Comparison of ENCODE assay signal across 1 cellular context in the genomic region with DNA sequence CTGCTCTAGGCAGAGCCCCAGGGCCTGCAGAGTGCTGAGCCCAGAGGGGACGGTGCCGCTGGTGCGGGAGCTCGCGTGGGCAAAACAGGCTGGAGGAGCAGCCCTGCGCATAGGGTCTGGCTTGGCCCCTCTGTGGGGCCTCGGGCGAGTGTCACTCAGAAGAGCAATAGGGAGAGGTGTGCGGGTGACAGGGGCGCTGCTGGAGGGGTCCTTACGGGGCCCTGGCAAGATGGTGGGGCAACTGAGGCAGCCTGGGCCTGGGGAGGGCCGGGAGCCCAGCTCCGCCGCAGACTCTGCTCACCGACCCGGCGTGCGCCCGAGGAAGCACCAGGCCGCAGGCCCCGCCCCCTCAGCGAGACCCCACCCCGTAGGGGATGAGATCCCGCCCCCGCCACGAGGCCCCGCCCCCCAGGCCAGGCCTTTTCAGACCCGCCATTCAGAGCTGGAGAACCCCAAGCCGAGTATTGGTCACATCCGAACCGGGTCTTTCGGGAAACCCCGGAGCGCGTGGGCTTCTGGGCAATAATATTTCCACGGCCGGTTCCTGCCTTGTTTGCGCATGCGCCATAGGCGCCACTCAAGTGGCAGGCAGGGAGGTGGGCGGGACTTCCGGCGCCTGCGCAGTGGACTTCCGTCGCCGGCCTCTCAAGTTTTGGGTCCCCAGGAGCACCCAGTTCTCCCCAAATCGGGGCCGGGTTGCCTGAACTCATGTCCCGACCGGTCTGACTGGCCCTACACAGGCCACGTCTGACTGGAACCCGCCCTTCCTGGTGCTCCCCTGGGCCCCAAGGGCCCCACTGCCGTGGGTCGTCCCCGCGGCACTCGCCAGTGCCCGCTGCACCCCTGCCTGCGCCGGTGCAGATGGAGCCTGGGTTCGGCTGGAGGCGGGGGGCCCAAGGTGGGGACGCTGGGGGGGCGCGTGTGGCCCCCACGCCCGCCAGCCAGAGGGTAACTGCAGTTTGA.
TF ChIP-seq lines count a peak whose summit lies in the region.

No MANE protein-coding gene starts in this region.

TF ChIP-seq in endothelial cell of umbilical vein, 7 proteins besides CTCF, POLR2A, EP300 and RAD21:
- TF ChIP-seq, protein P1, sequence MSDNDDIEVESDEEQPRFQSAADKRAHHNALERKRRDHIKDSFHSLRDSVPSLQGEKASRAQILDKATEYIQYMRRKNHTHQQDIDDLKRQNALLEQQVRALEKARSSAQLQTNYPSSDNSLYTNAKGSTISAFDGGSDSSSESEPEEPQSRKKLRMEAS (IDR thresholded peaks at IDR 0.05; ENCODE audit: insufficient read depth, insufficient read length) = no peak
- TF ChIP-seq GATA2 (IDR thresholded peaks at IDR 0.05; ENCODE audit: insufficient read depth, insufficient read length, low read depth, low read length) (no peak), POLR2AphosphoS5 (IDR thresholded peaks at IDR 0.05; ENCODE audit: insufficient read depth, low read depth, low read length) (peak; percentile 88), EZH2 (IDR thresholded peaks at IDR 0.05; ENCODE audit: borderline replicate concordance, low read depth, low read length, severe bottlenecking) (no peak)
